Comparison of ENCODE assay signal across 25 cellular contexts in genomic region chr2:240955306-240956101, GRCh38. TPM values are rescaled to one million over a fixed set of nuclear protein-coding genes. Genes with fewer than 3 reads are reported as not detected.
DNase-seq lines count a peak whose midpoint lies in the region; ATAC-seq, FAIRE-seq and TF ChIP-seq lines count a peak whose summit lies in the region.
"Had no signal": no experiment of that assay in that cellular context is flagged by ENCODE, and none has a peak within 500 bp of the region (broad histone marks: within the 10 kb centered on the region; RNA-seq: fewer than 3 reads in every experiment).

No MANE protein-coding gene starts in this region.

- H3K56ac ChIP-seq in H1 (replicated peaks; ENCODE audit: insufficient read length, low read depth, low read length) = no peak overlapping the region

- no peaks in the 10 kb centered on the region for H3K36me3 Mint-ChIP-seq in neural crest cell (ENCODE audit: low read depth)
- no peaks in the 10 kb centered on the region for H3K36me3 Mint-ChIP-seq in activated CD4-positive, alpha-beta T cell treated with anti-CD3 and anti-CD28 coated beads, Interleukin-2, amount 10 ng/mL, durations not matched to agents 7 days and 5 days (ENCODE audit: low read depth)

- TF ChIP-seq POLR2A in H1 (IDR thresholded peaks at IDR 0.05; ENCODE audit: control extremely low read depth in 1 of 2, low read depth in 2 of 2, low read length in 2 of 2) = no peak

- no peak for FAIRE-seq in H1 (lab: Jason Lieb, UNC)
- FAIRE-seq: HTR-8/SVneo, keratinocyte had no signal

- peaks cover 0 to 11% (median 0%) of the 10 kb centered on the region in 7 donors for H3K27me3 ChIP-seq in heart right ventricle
- H3K27me3 ChIP-seq in H1 (replicated peaks in 1 of 4; ENCODE audit: control insufficient read depth in 3 of 4, extremely low read depth in 1 of 4, insufficient read depth in 3 of 4, low read length in 3 of 4) = no peaks in the 10 kb centered on the region
- H3K27me3 ChIP-seq in upper lobe of right lung = no peaks in the 10 kb centered on the region
- H3K27me3 ChIP-seq: adrenal gland had no signal

- intact Hi-C loops in cardiac septum (cut with DNase I) (no loop called here), heart right ventricle (cut with DNase I) (no loop called here), upper lobe of right lung (cut with DNase I) (no loop called here)

- no peak overlapping the region; the same call in 1 of the 2 replicates for H3K18ac ChIP-seq in H1 (ENCODE audit: extremely low read depth, low read length)

- no peak overlapping the region for H3K14ac ChIP-seq in H1 (ENCODE audit: insufficient read length)

- H3K9ac ChIP-seq in H1 (replicated peaks in 1 of 4; ENCODE audit: extremely low read depth in 1 of 4, low read depth in 3 of 4, low read length in 3 of 4) = no peak overlapping the region

- H3K27ac Mint-ChIP-seq in neural crest cell (ENCODE audit: unreplicated experiment) = no peak overlapping the region
- H3K27ac Mint-ChIP-seq in activated CD4-positive, alpha-beta T cell treated with anti-CD3 and anti-CD28 coated beads, Interleukin-2, amount 10 ng/mL, durations not matched to agents 7 days and 5 days = no peak overlapping the region
- H3K27ac Mint-ChIP-seq: activated B cell treated with CpG ODN at 0.5 μM for 24 hours; effector memory CD8-positive, alpha-beta T cell; T-helper 2 cell treated with Interferon-gamma antibody and Interleukin-4, amounts not matched to agents 5 μg/mL and 100 μg/mL, for 36 hours had no signal

- H3K9me3 ChIP-seq in heart right ventricle = no peaks in the 10 kb centered on the region
- no peaks in the 10 kb centered on the region for H3K9me3 ChIP-seq in H1 (ENCODE audit: insufficient read depth in 2 of 2, low read depth in 1 of 2, low read length in 1 of 2)
- no peaks in the 10 kb centered on the region for H3K9me3 ChIP-seq in upper lobe of right lung
- H3K9me3 ChIP-seq: adrenal gland, SJCRH30 had no signal

- DNase-seq in cardiac septum (ENCODE audit: low spot score) (peak; percentile 73), heart right ventricle (no peak), H1 (ENCODE audit: low read depth in 1 of 2, low spot score in 2 of 2) (peak in 1 of 2 experiments; percentile 43), neural crest cell (ENCODE audit: low read depth, low spot score) (no peak), upper lobe of right lung (peak; percentile 40), mucosa of gallbladder (ENCODE audit: low spot score) (no peak)
- DNase-seq in activated CD4-positive, alpha-beta T cell treated with anti-CD3 and anti-CD28 coated beads, Interleukin-2, amount 10 ng/mL, durations not matched to agents 7 days and 5 days = no peak
- DNase-seq: activated B cell treated with CpG ODN at 0.5 μM for 24 hours; central memory CD4-positive, alpha-beta T cell; DMS 273 treated with DMSO at 0.1 percent for 48 hours; effector memory CD8-positive, alpha-beta T cell; GDM1; Kasumi-1; NCI-H1092; NCI-H526 treated with DMSO at 0.1 percent for 48 hours; nucleus accumbens; OCI-M1; stimulated activated CD4-positive, alpha-beta T cell treated with anti-CD3 and anti-CD28 coated beads, Interleukin-4, amount 100 ng/mL, for 4 hours had no signal

- no peak for TF ChIP-seq RAD21 in H1 (IDR thresholded peaks at IDR 0.05 in 1 of 2, conservative IDR thresholded peaks at IDR 0.05 in 1 of 2; ENCODE audit: low read depth in 2 of 2, low read length in 2 of 2)

- peaks cover 24% of the 10 kb centered on the region for H3K4me1 Mint-ChIP-seq in neural crest cell
- H3K4me1 Mint-ChIP-seq in activated CD4-positive, alpha-beta T cell treated with anti-CD3 and anti-CD28 coated beads, Interleukin-2, amount 10 ng/mL, durations not matched to agents 7 days and 5 days = no peaks in the 10 kb centered on the region
- H3K4me1 Mint-ChIP-seq: activated B cell treated with CpG ODN at 0.5 μM for 24 hours had no signal

- H3K27ac ChIP-seq in heart right ventricle (no peak overlapping the region), H1 (ENCODE audit: low read depth, low read length) (no peak overlapping the region), upper lobe of right lung (no peak overlapping the region)
- H3K27ac ChIP-seq: adrenal gland, SJCRH30 had no signal

- no peak overlapping the region for H3K23ac ChIP-seq in H1 (ENCODE audit: insufficient read length)

- H3K4me3 Mint-ChIP-seq in neural crest cell = peak overlapping the region; percentile 38
- H3K4me3 Mint-ChIP-seq in activated CD4-positive, alpha-beta T cell treated with anti-CD3 and anti-CD28 coated beads, Interleukin-2, amount 10 ng/mL, durations not matched to agents 7 days and 5 days = no peak overlapping the region
- H3K4me3 Mint-ChIP-seq: activated B cell treated with CpG ODN at 0.5 μM for 24 hours; effector memory CD8-positive, alpha-beta T cell; T-helper 2 cell treated with Interferon-gamma antibody and Interleukin-4, amounts not matched to agents 5 μg/mL and 100 μg/mL, for 36 hours had no signal

- H3K79me2 ChIP-seq in H1 (ENCODE audit: control insufficient read depth in 1 of 2, insufficient read depth in 2 of 2, low read length in 2 of 2) = no peaks in the 10 kb centered on the region

- H3K23me2 ChIP-seq in H1 (ENCODE audit: low read depth, low read length) = peaks cover 11% of the 10 kb centered on the region; the same call in 1 of the 2 replicates

- H4K5ac ChIP-seq in H1 (ENCODE audit: insufficient read length, low read depth, low read length) = no peak overlapping the region

- ATAC-seq in heart right ventricle = no peak
- ATAC-seq in upper lobe of right lung = no peak
- ATAC-seq in GM21360 (IDR thresholded peaks at IDR 0.05; ENCODE audit: unreplicated experiment) = no peak
- ATAC-seq: effector memory CD8-positive, alpha-beta T cell had no signal

- H3K4ac ChIP-seq in H1 (replicated peaks; ENCODE audit: insufficient read length, low read depth, low read length) = no peak overlapping the region

- H3K4me3 ChIP-seq in heart right ventricle = no peak overlapping the region
- no peak overlapping the region for H3K4me3 ChIP-seq in H1 (ENCODE audit: extremely low read depth in 1 of 4, insufficient read depth in 2 of 4, low read depth in 3 of 4, low read length in 4 of 4)
- H3K4me3 ChIP-seq in upper lobe of right lung = no peak overlapping the region
- H3K4me3 ChIP-seq: adrenal gland, SJCRH30 had no signal

- no peak overlapping the region for H2BK20ac ChIP-seq in H1 (ENCODE audit: low read length)

- H3K9me3 Mint-ChIP-seq in neural crest cell = no peaks in the 10 kb centered on the region
- H3K9me3 Mint-ChIP-seq in activated CD4-positive, alpha-beta T cell treated with anti-CD3 and anti-CD28 coated beads, Interleukin-2, amount 10 ng/mL, durations not matched to agents 7 days and 5 days = no peaks in the 10 kb centered on the region
- H3K9me3 Mint-ChIP-seq: activated B cell treated with CpG ODN at 0.5 μM for 24 hours; effector memory CD8-positive, alpha-beta T cell; T-helper 2 cell treated with Interferon-gamma antibody and Interleukin-4, amounts not matched to agents 5 μg/mL and 100 μg/mL, for 36 hours had no signal

- H4K20me1 ChIP-seq in H1 (replicated peaks in 1 of 2; ENCODE audit: control insufficient read depth in 1 of 2, insufficient read depth in 2 of 2, low read length in 2 of 2) = peaks cover 0 to 9% of the 10 kb centered on the region in 2 experiments

- H2BK5ac ChIP-seq in H1 (ENCODE audit: low read depth, low read length) = no peak overlapping the region

- no peak overlapping the region for H4K8ac ChIP-seq in H1 (ENCODE audit: extremely low read depth, insufficient read depth, low read length)

- peak overlapping the region; percentile 56 for H4K91ac ChIP-seq in H1 (replicated peaks; ENCODE audit: insufficient read length, low read length)

- POLR2A ChIA-PET in H1 (lab: Charles Lee; ENCODE audit: partially characterized antibody) = interaction anchor here (1.0 kb wide), 1 partner anchor 45 kb away, joined by 3 read pairs; no protein-coding TSS in a partner anchor
- POLR2A ChIA-PET in activated CD4-positive, alpha-beta T cell treated with anti-CD3 and anti-CD28 coated beads, Interleukin-2, amount 10 ng/mL, durations not matched to agents 7 days and 5 days (lab: Charles Lee) = no interaction called here

- H2BK15ac ChIP-seq in H1 (ENCODE audit: low read length) = no peak overlapping the region

- CTCF ChIA-PET in H1 (lab: Charles Lee; ENCODE audit: partially characterized antibody) = interaction anchor here (0.9 to 1.7 kb wide), 5 partner anchors 9 to 98 kb away, joined by 3 to 7 read pairs (median 4); no protein-coding TSS in a partner anchor
- CTCF ChIA-PET in activated CD4-positive, alpha-beta T cell treated with anti-CD3 and anti-CD28 coated beads, Interleukin-2, amount 10 ng/mL, durations not matched to agents 7 days and 5 days (lab: Charles Lee) = no interaction called here

- H3K79me1 ChIP-seq in H1 (ENCODE audit: low read depth, low read length) = no peaks in the 10 kb centered on the region

- peak overlapping the region; percentile 39; the same call in 1 of the 2 replicates for H2BK12ac ChIP-seq in H1 (ENCODE audit: low read depth, low read length)

- 82 to 83% methylated on average over 17 of the region's 17 CpGs for WGBS in heart right ventricle, 2 donors
- 90% methylated on average over 17 of the region's 17 CpGs; no CpG with 5 or more reads in 1 of the 2 experiments for WGBS in H1 (ENCODE audit: extremely low coverage in 1 of 2, insufficient coverage in 1 of 2, insufficient read length in 1 of 2, insufficient replicate concordance in 2 of 2, low coverage in 1 of 2, low lambda C conversion rate in 2 of 2, missing lambda C conversion rate in 1 of 2), 2 experiments

- no peak for TF ChIP-seq EP300 in H1 (IDR thresholded peaks at IDR 0.05; ENCODE audit: borderline replicate concordance in 1 of 2, low read depth in 2 of 2, low read length in 2 of 2)

- no peak overlapping the region for H2BK120ac ChIP-seq in H1 (replicated peaks; ENCODE audit: low read depth, low read length)

- H3K4me1 ChIP-seq in heart right ventricle (peaks cover 0 to 23% (median 17%) of the 10 kb centered on the region in 9 donors), H1 (replicated peaks in 1 of 4; ENCODE audit: control insufficient read depth in 3 of 4, insufficient read depth in 4 of 4, low read length in 3 of 4) (peaks cover 0 to 8% (median 3%) of the 10 kb centered on the region in 4 experiments; a peak in 3 of 7 replicates), upper lobe of right lung (peaks cover 8% of the 10 kb centered on the region)

- no peak overlapping the region for H2AFZ ChIP-seq in H1 (ENCODE audit: low read length)

- H3K36me3 ChIP-seq in heart right ventricle = no peaks in the 10 kb centered on the region
- no peaks in the 10 kb centered on the region for H3K36me3 ChIP-seq in H1 (ENCODE audit: control insufficient read depth in 2 of 4, insufficient read depth in 4 of 4, low read length in 3 of 4)
- H3K36me3 ChIP-seq in upper lobe of right lung = no peaks in the 10 kb centered on the region
- H3K36me3 ChIP-seq: adrenal gland, SJCRH30 had no signal

- TF ChIP-seq CTCF in heart right ventricle (IDR thresholded peaks at IDR 0.05) = no peak
- TF ChIP-seq CTCF in H1 (IDR thresholded peaks at IDR 0.05; ENCODE audit: control extremely low read depth in 1 of 3, insufficient read depth in 1 of 3, low read depth in 1 of 3, low read length in 3 of 3) = no peak
- no peak for TF ChIP-seq CTCF in neural crest cell (conservative IDR thresholded peaks at IDR 0.05)
- no peak for TF ChIP-seq CTCF in upper lobe of right lung (IDR thresholded peaks at IDR 0.05)

- H3K4me2 ChIP-seq in H1 (ENCODE audit: insufficient read depth in 1 of 2, low read depth in 2 of 2, low read length in 2 of 2) = no peak overlapping the region

- H3K27me3 Mint-ChIP-seq in neural crest cell (ENCODE audit: low read depth) = peaks cover 9% of the 10 kb centered on the region
- no peaks in the 10 kb centered on the region for H3K27me3 Mint-ChIP-seq in activated CD4-positive, alpha-beta T cell treated with anti-CD3 and anti-CD28 coated beads, Interleukin-2, amount 10 ng/mL, durations not matched to agents 7 days and 5 days

- H2AK5ac ChIP-seq in H1 (ENCODE audit: low read depth, low read length) = no peak overlapping the region

RNA-seq across cellular contexts. Expression of gene SNED1, which starts 42.9 kb away (rescaled TPM):
- total RNA-seq in cardiac septum (9.7 TPM), heart right ventricle (10 to 100 TPM in 1 of 10 donors, 1 to 10 TPM in 9; 3.9 to 12.7 (median 6.3) TPM), neural crest cell (0.16 and 0.30 TPM in 2 replicates), upper lobe of right lung (38.4 TPM), mucosa of gallbladder (40.9 TPM)
- polyA plus RNA-seq in heart right ventricle (1 to 10 TPM; 4.2 to 6.9 TPM), H1 (2011; rRNA removed) (1.9 and 2.6 TPM in 2 replicates)
- 1.9 and 2.4 TPM in 2 replicates for total RNA-seq in H1 (2021; fragmentation: NEBNext Ultra II Directional; extraction: Animal tissue kit (Norgen Biotek cat#: 25700))
- 1.7 TPM for polyA plus RNA-seq in H1 (2011; cell fraction: cytosol; rRNA removed)
- 8.2 TPM for polyA plus RNA-seq in H1 (2011; cell fraction: nucleus; rRNA removed)
- polyA plus RNA-seq in H1 (2012, experiment 1 of 2) = 1.1 to 1.8 TPM (median 1.6 TPM) in 4 replicates
- polyA plus RNA-seq in H1 (2012, experiment 2 of 2) = 0.67 TPM
- polyA plus RNA-seq in H1 (2013, experiment 1 of 2) = 0.95 TPM
- polyA plus RNA-seq in H1 (2013, experiment 2 of 2) = 1.0 TPM
- 3.0 and 3.2 TPM in 2 replicates for polyA minus RNA-seq in H1 (2011; rRNA and poly(A)+ RNA removed)
- 5.0 TPM for polyA minus RNA-seq in H1 (2011; cell fraction: cytosol; rRNA and poly(A)+ RNA removed)
- 11.6 TPM for polyA minus RNA-seq in H1 (2011; cell fraction: nucleus; rRNA and poly(A)+ RNA removed)
- 1 to 10 TPM; 6.1 to 8.6 TPM for total RNA-seq in activated CD4-positive, alpha-beta T cell treated with anti-CD3 and anti-CD28 coated beads, Interleukin-2, amount 10 ng/mL, durations not matched to agents 7 days and 5 days

RNA-seq across cellular contexts. Expression of gene CROCC2, which starts 49.4 kb away (rescaled TPM):
- total RNA-seq in cardiac septum (not detected), heart right ventricle (not detected), neural crest cell (not detected in 2 replicates), upper lobe of right lung (0.26 TPM), mucosa of gallbladder (0.09 TPM)
- polyA plus RNA-seq in heart right ventricle (under 1 TPM in 1 of 2 donors, not detected in 1; 0.06 TPM), H1 (2011; rRNA removed) (not detected in 2 replicates)
- not detected in 2 replicates for total RNA-seq in H1 (2021; fragmentation: NEBNext Ultra II Directional; extraction: Animal tissue kit (Norgen Biotek cat#: 25700))
- not detected for polyA plus RNA-seq in H1 (2011; cell fraction: cytosol; rRNA removed)
- not detected for polyA plus RNA-seq in H1 (2011; cell fraction: nucleus; rRNA removed)
- polyA plus RNA-seq in H1 (2012, experiment 1 of 2) = not detected in 4 replicates
- polyA plus RNA-seq in H1 (2012, experiment 2 of 2) = not detected
- not detected for polyA plus RNA-seq in H1 (2013, experiment 1 of 2)
- not detected for polyA plus RNA-seq in H1 (2013, experiment 2 of 2)
- not detected in 2 replicates for polyA minus RNA-seq in H1 (2011; rRNA and poly(A)+ RNA removed)
- not detected for polyA minus RNA-seq in H1 (2011; cell fraction: cytosol; rRNA and poly(A)+ RNA removed)
- polyA minus RNA-seq in H1 (2011; cell fraction: nucleus; rRNA and poly(A)+ RNA removed) = not detected
- total RNA-seq in activated CD4-positive, alpha-beta T cell treated with anti-CD3 and anti-CD28 coated beads, Interleukin-2, amount 10 ng/mL, durations not matched to agents 7 days and 5 days = not detected
- total RNA-seq: activated B cell treated with CpG ODN at 0.5 μM for 24 hours had no signal
- polyA plus RNA-seq: keratinocyte had no signal

RNA-seq across cellular contexts. Expression of gene MAB21L4, which starts 59.5 kb away (rescaled TPM):
- total RNA-seq in cardiac septum = not detected
- total RNA-seq in heart right ventricle = under 1 TPM in 2 of 10 donors, not detected in 8; 0.29 to 0.32 TPM
- under 1 TPM in 1 of 2 donors, not detected in 1; 0.06 TPM for polyA plus RNA-seq in heart right ventricle
- not detected in 2 replicates for total RNA-seq in H1 (2021; fragmentation: NEBNext Ultra II Directional; extraction: Animal tissue kit (Norgen Biotek cat#: 25700))
- polyA plus RNA-seq in H1 (2011; rRNA removed) = 0.08 and 0.11 TPM in 2 replicates
- 0.19 TPM for polyA plus RNA-seq in H1 (2011; cell fraction: cytosol; rRNA removed)
- polyA plus RNA-seq in H1 (2011; cell fraction: nucleus; rRNA removed) = 0.10 TPM
- polyA plus RNA-seq in H1 (2012, experiment 1 of 2) = 0.17 to 0.31 TPM in 2 of 4 replicates, not detected in the others
- 0.08 TPM for polyA plus RNA-seq in H1 (2012, experiment 2 of 2)
- 0.14 TPM for polyA plus RNA-seq in H1 (2013, experiment 1 of 2)
- polyA plus RNA-seq in H1 (2013, experiment 2 of 2) = 0.20 TPM
- polyA minus RNA-seq in H1 (2011; rRNA and poly(A)+ RNA removed) = 0.13 TPM in 1 of 2 replicates, not detected in the other
- polyA minus RNA-seq in H1 (2011; cell fraction: cytosol; rRNA and poly(A)+ RNA removed) = not detected
- not detected for polyA minus RNA-seq in H1 (2011; cell fraction: nucleus; rRNA and poly(A)+ RNA removed)
- not detected in 2 replicates for total RNA-seq in neural crest cell
- total RNA-seq in upper lobe of right lung = 22.2 TPM
- total RNA-seq in mucosa of gallbladder = 2.8 TPM
- total RNA-seq in activated CD4-positive, alpha-beta T cell treated with anti-CD3 and anti-CD28 coated beads, Interleukin-2, amount 10 ng/mL, durations not matched to agents 7 days and 5 days = not detected
- total RNA-seq: activated B cell treated with CpG ODN at 0.5 μM for 24 hours, adrenal gland, skeletal muscle tissue had no signal

Comparison
In these comparisons a context has a peak if more than half of its experiments do, and no peak if none do; other contexts are left out.
1. DNase-seq: peak in cardiac septum (single experiment) and upper lobe of right lung (single experiment); none in heart right ventricle (0 of 2), neural crest cell (single experiment), mucosa of gallbladder (single experiment) and activated CD4-positive, alpha-beta T cell treated with anti-CD3 and anti-CD28 coated beads, Interleukin-2, amount 10 ng/mL, durations not matched to agents 7 days and 5 days (single experiment).